In genomic region chr10:87829986-87830732, GRCh38 we compare ENCODE assay signal across 24 cellular contexts. TPM values are rescaled to one million over a fixed set of nuclear protein-coding genes. Genes with fewer than 3 reads are reported as not detected.
A peak's percentile ranks its signal among the peaks of the same experiment; 100 is the strongest.
DNase-seq lines count a peak whose midpoint lies in the region; ATAC-seq and FAIRE-seq lines count a peak whose summit lies in the region.
"Had no signal": no experiment of that assay in that cellular context is flagged by ENCODE, and none has a peak within 500 bp of the region (broad histone marks: within the 10 kb centered on the region; RNA-seq: fewer than 3 reads in every experiment).

No MANE protein-coding gene starts in this region.

- H3K27me3 Mint-ChIP-seq in activated CD8-positive, alpha-beta memory T cell treated with anti-CD3 and anti-CD28 coated beads, Interleukin-2, amount 10 ng/mL, durations not matched to agents 7 days and 5 days = no peaks in the 10 kb centered on the region
- H3K27me3 Mint-ChIP-seq in activated T-helper 17 cell treated with anti-CD3 and anti-CD28 coated beads, Interleukin-2, amount 50 U/mL, for 72 hours = no peaks in the 10 kb centered on the region

- no peak for DNase-seq in activated CD8-positive, alpha-beta memory T cell treated with anti-CD3 and anti-CD28 coated beads, Interleukin-2, amount 10 ng/mL, durations not matched to agents 7 days and 5 days
- DNase-seq in activated CD8-positive, alpha-beta memory T cell treated with anti-CD3 and anti-CD28 coated beads for 24 hours = no peak
- no peak for DNase-seq in GM19239 (ENCODE audit: insufficient read length, low spot score)
- peak; percentile 1 for DNase-seq in kidney glomerular epithelial cell (lab: John Stamatoyannopoulos, UW)
- no peak for DNase-seq in CD1c-positive myeloid dendritic cell (ENCODE audit: extremely low spot score)
- no peak for DNase-seq in NCI-H82 treated with DMSO at 0.1 percent for 48 hours (lab: John Stamatoyannopoulos, UW; ENCODE audit: unreplicated experiment)
- DNase-seq: activated CD4-positive, alpha-beta T cell treated with anti-CD3 and anti-CD28 coated beads for 4 hours; HCEC 1CT; MM.1S; NCI-H1417; NCI-H2029 treated with DMSO at 0.1 percent for 48 hours; NCI-H2227 treated with DMSO at 0.1 percent for 48 hours; NCI-H748 treated with DMSO at 0.1 percent for 48 hours; pancreas; spleen; substantia nigra; upper lobe of left lung had no signal

- H3K27ac Mint-ChIP-seq in activated CD8-positive, alpha-beta memory T cell treated with anti-CD3 and anti-CD28 coated beads, Interleukin-2, amount 10 ng/mL, durations not matched to agents 7 days and 5 days = no peak overlapping the region
- H3K27ac Mint-ChIP-seq in activated T-helper 17 cell treated with anti-CD3 and anti-CD28 coated beads, Interleukin-2, amount 50 U/mL, for 72 hours = peak overlapping the region; percentile 36
- H3K27ac Mint-ChIP-seq: nephron; T-helper 1 cell treated with Interleukin-12 subunit alpha and Interleukin-12 subunit beta and Interleukin-4 antibody, amounts not matched to agents 30 μg/mL and 1 μg/mL, for 36 hours had no signal

- H3K9me3 Mint-ChIP-seq in activated CD8-positive, alpha-beta memory T cell treated with anti-CD3 and anti-CD28 coated beads, Interleukin-2, amount 10 ng/mL, durations not matched to agents 7 days and 5 days (ENCODE audit: low read depth) = no peaks in the 10 kb centered on the region
- no peaks in the 10 kb centered on the region for H3K9me3 Mint-ChIP-seq in activated T-helper 17 cell treated with anti-CD3 and anti-CD28 coated beads, Interleukin-2, amount 50 U/mL, for 72 hours
- H3K9me3 Mint-ChIP-seq: nephron; T-helper 1 cell treated with Interleukin-12 subunit alpha and Interleukin-12 subunit beta and Interleukin-4 antibody, amounts not matched to agents 30 μg/mL and 1 μg/mL, for 36 hours had no signal

- CTCF ChIA-PET in activated CD8-positive, alpha-beta memory T cell treated with anti-CD3 and anti-CD28 coated beads, Interleukin-2, amount 10 ng/mL, durations not matched to agents 7 days and 5 days (lab: Charles Lee) = interaction anchor here (2.5 kb wide), 1 partner anchor 16 kb away, joined by 7 read pairs; no protein-coding TSS in a partner anchor

- peak; percentile 37 for FAIRE-seq in GM19239 (lab: Jason Lieb, UNC)
- FAIRE-seq: G401.6, keratinocyte, pancreas had no signal

- peak; percentile 30 for ATAC-seq in activated CD8-positive, alpha-beta memory T cell treated with anti-CD3 and anti-CD28 coated beads, Interleukin-2, amount 10 ng/mL, durations not matched to agents 7 days and 5 days
- peak; percentile 96 for ATAC-seq in activated T-helper 17 cell treated with anti-CD3 and anti-CD28 coated beads, Interleukin-2, amount 50 U/mL, for 72 hours (replicated peaks)
- no peak for ATAC-seq in HG03439 (IDR thresholded peaks at IDR 0.05; ENCODE audit: unreplicated experiment)
- ATAC-seq: pancreas had no signal

- H3K4me3 Mint-ChIP-seq in activated CD8-positive, alpha-beta memory T cell treated with anti-CD3 and anti-CD28 coated beads, Interleukin-2, amount 10 ng/mL, durations not matched to agents 7 days and 5 days = no peak overlapping the region
- no peak overlapping the region for H3K4me3 Mint-ChIP-seq in activated T-helper 17 cell treated with anti-CD3 and anti-CD28 coated beads, Interleukin-2, amount 50 U/mL, for 72 hours
- H3K4me3 Mint-ChIP-seq: nephron; T-helper 1 cell treated with Interleukin-12 subunit alpha and Interleukin-12 subunit beta and Interleukin-4 antibody, amounts not matched to agents 30 μg/mL and 1 μg/mL, for 36 hours had no signal

- H3K36me3 Mint-ChIP-seq in activated CD8-positive, alpha-beta memory T cell treated with anti-CD3 and anti-CD28 coated beads, Interleukin-2, amount 10 ng/mL, durations not matched to agents 7 days and 5 days = peaks cover 3% of the 10 kb centered on the region
- H3K36me3 Mint-ChIP-seq in activated T-helper 17 cell treated with anti-CD3 and anti-CD28 coated beads, Interleukin-2, amount 50 U/mL, for 72 hours (ENCODE audit: low read depth) = no peaks in the 10 kb centered on the region

- peaks cover 30% of the 10 kb centered on the region for H3K4me1 Mint-ChIP-seq in activated CD8-positive, alpha-beta memory T cell treated with anti-CD3 and anti-CD28 coated beads, Interleukin-2, amount 10 ng/mL, durations not matched to agents 7 days and 5 days
- peaks cover 16% of the 10 kb centered on the region for H3K4me1 Mint-ChIP-seq in activated T-helper 17 cell treated with anti-CD3 and anti-CD28 coated beads, Interleukin-2, amount 50 U/mL, for 72 hours
- H3K4me1 Mint-ChIP-seq: nephron had no signal

RNA-seq across cellular contexts. Expression of gene ATAD1, which starts 12.1 kb away (rescaled TPM):
- 10 to 100 TPM; 44.4 to 50.4 TPM for total RNA-seq in activated CD8-positive, alpha-beta memory T cell treated with anti-CD3 and anti-CD28 coated beads, Interleukin-2, amount 10 ng/mL, durations not matched to agents 7 days and 5 days
- 10 to 100 TPM; 31.2 to 45.9 TPM for total RNA-seq in activated T-helper 17 cell treated with anti-CD3 and anti-CD28 coated beads, Interleukin-2, amount 50 U/mL, for 72 hours
- total RNA-seq: RPMI7951 had no signal

RNA-seq across cellular contexts. Expression of gene KLLN, which starts 33.2 kb away (rescaled TPM):
- total RNA-seq in activated CD8-positive, alpha-beta memory T cell treated with anti-CD3 and anti-CD28 coated beads, Interleukin-2, amount 10 ng/mL, durations not matched to agents 7 days and 5 days = under 1 TPM; 0.67 to 0.84 TPM
- under 1 TPM; 0.45 to 0.78 TPM for total RNA-seq in activated T-helper 17 cell treated with anti-CD3 and anti-CD28 coated beads, Interleukin-2, amount 50 U/mL, for 72 hours
- total RNA-seq: RPMI7951 had no signal

RNA-seq across cellular contexts. Expression of gene PTEN, which starts 33.3 kb away (rescaled TPM):
- total RNA-seq in activated CD8-positive, alpha-beta memory T cell treated with anti-CD3 and anti-CD28 coated beads, Interleukin-2, amount 10 ng/mL, durations not matched to agents 7 days and 5 days = 10 to 100 TPM; 73.7 to 90.4 TPM
- 10 to 100 TPM; 64.2 to 65.8 TPM for total RNA-seq in activated T-helper 17 cell treated with anti-CD3 and anti-CD28 coated beads, Interleukin-2, amount 50 U/mL, for 72 hours
